ENCODE assay signal across 1 cellular context in the genomic region with DNA sequence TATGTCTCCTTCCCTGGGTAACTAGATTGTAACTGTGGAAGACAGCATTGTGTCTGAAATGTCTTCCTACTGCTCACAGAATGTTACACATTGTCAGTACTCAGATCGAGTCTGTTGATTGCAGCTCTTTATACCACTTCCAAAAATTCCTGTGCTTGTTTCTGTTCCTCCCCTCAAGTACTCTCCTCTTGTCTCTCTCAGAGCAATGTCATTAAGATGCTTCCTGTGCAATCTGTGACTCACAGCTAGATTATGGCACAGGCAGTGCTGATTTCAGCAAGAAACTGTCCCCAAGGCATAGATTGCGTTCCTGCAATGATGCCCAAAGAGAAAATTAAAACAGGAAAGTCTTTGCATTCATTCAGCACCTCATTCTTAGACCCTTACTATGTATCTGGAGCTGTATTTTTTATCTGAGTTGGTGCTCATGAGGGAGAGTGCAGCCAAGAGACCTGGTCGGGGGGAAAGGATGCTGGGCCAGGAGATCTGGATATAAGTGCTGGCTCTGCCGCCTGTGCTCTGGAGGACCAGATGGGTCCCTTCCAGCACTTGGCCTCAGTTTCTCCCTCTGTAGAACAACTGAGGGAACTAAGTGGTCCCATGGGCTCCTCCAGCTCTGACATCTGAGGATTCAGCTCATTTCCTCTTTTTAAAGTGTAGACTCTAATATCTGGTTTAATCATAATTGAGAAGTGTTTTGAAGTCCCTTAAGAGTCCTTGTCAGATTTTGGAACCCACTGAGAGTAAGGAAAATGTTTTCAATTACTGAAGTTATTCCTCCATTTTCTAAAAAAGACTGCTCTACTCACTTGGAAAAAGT.
TF ChIP-seq lines count a peak whose summit lies in the region.

No MANE protein-coding gene starts in this region.

TF ChIP-seq in GM12878, 131 proteins besides CTCF, POLR2A, EP300 and RAD21:
- TF ChIP-seq ZBTB40 (IDR thresholded peaks at IDR 0.05; ENCODE audit: borderline replicate concordance) (no peak), YBX1 (IDR thresholded peaks at IDR 0.05) (no peak), SPI1 (IDR thresholded peaks at IDR 0.05; ENCODE audit: borderline replicate concordance, insufficient read depth, low read depth, low read length) (peak; percentile 27; the same call in 1 of the 2 replicates), NFYA (IDR thresholded peaks at IDR 0.05; ENCODE audit: borderline replicate concordance, low read depth, low read length) (no peak)
